ENCODE assay signal across 8 cellular contexts in the genomic region with DNA sequence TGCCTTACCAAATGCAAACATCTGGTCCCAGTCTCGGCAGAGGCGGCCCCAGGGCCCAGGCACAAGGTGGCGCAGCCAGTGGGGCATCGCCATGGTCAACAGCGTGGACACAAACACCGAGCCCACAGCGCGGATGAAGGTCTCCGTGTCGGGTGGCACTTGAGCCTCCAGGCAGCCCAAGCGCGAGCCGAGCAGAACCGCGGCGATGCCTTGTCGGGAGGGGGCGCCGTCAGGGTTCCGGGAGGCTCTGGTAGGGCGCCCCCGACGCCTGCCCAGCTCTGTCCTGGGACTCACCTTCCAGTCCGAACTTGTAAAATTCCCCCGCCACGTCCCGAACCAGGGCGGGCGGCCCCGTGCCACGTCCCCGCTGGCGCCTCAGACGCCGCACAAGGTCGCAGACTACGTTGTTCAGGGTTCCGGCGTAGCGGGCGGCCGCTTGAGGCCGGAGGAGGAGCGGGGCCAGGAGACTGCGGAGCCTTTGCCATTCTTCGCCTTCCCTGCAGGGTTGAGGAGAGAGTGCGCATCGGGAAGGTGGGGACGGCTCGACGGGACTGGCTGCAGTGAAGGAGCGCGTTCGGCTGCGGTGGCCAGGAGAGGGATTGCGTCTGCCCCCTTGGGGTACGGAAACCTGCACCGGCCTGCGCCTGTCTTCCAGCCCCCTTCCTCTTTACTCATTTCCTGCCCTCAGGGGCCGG. TPM values are rescaled to one million over a fixed set of nuclear protein-coding genes. Genes with fewer than 3 reads are reported as not detected.
A peak's percentile ranks its signal among the peaks of the same experiment; 100 is the strongest.
DNase-seq lines count a peak whose midpoint lies in the region; ATAC-seq and TF ChIP-seq lines count a peak whose summit lies in the region.

No MANE protein-coding gene starts in this region.

- H3K27me3 ChIP-seq in left lung = peaks cover 24 to 55% of the 10 kb centered on the region in 2 donors

- H3K4me1 ChIP-seq in left lung = peaks cover 23 to 32% of the 10 kb centered on the region in 2 donors

- ATAC-seq in HG03064 (IDR thresholded peaks at IDR 0.05; ENCODE audit: low read depth, unreplicated experiment) (peak; percentile 57), left lung (peak; percentile 60)
- peak; percentile 65 for ATAC-seq in stimulated activated naive CD8-positive, alpha-beta T cell treated with anti-CD3 and anti-CD28 coated beads, Interleukin-15, Interleukin-2, amounts not matched to agents 100 U/mL and 50 U/mL, for 24 hours

- DNase-seq in NCI-H82 (lab: John Stamatoyannopoulos, UW) (peak; percentile 58), NCI-H82 treated with DMSO at 0.1 percent for 48 hours (lab: John Stamatoyannopoulos, UW; ENCODE audit: unreplicated experiment) (no peak), T-helper 2 cell (peak in 3 of 5 experiments; percentile 31 to 51 (median 47)), T47D (ENCODE audit: low read depth in 1 of 2, low spot score in 1 of 2) (peak; percentile 55 to 63), left lung (peak in 1 of 2 donors; percentile 86), occipital lobe (lab: John Stamatoyannopoulos, UW) (no peak)
- DNase-seq in stimulated activated naive CD8-positive, alpha-beta T cell treated with anti-CD3 and anti-CD28 coated beads, Interleukin-15, Interleukin-2, amounts not matched to agents 100 U/mL and 50 U/mL, for 24 hours = peak; percentile 74

- no peak overlapping the region for H3K27ac ChIP-seq in left lung

- in situ Hi-C loops in T47D (cut with HindIII; ENCODE audit: low pct_unique_long_range_greater_than_20kb, low sequenced_read_pairs) = no loop called here

- H3K4me3 ChIP-seq in left lung = peak overlapping the region; percentile 38 to 45

- TF ChIP-seq CTCF in left lung (IDR thresholded peaks at IDR 0.05) = peak in 1 of 2 donors; percentile 15

- intact Hi-C loops in left lung (cut with DNase I) = no loop called here

- peaks cover 0 to 22% of the 10 kb centered on the region in 2 donors for H3K36me3 ChIP-seq in left lung

- H3K9me3 ChIP-seq in left lung = no peaks in the 10 kb centered on the region

RNA-seq across cellular contexts. Expression of a gene that starts 1.7 kb away (rescaled TPM):
- total RNA-seq in left lung (1 to 10 TPM; 1.5 to 4.7 TPM), occipital lobe (not detected)

RNA-seq across cellular contexts. Expression of a gene that starts 6.8 kb away (rescaled TPM):
- total RNA-seq in left lung (10 to 100 TPM; 17.3 to 39.2 TPM), occipital lobe (0.94 TPM)

RNA-seq across cellular contexts. Expression of a gene that starts 7.3 kb away (rescaled TPM):
- 1 to 10 TPM; 6.2 to 6.3 TPM for total RNA-seq in left lung
- 2.2 TPM for total RNA-seq in occipital lobe

RNA-seq across cellular contexts. Expression of a gene that starts 10.2 kb away (rescaled TPM):
- 10 to 100 TPM; 17.4 to 22.4 TPM for total RNA-seq in left lung
- total RNA-seq in occipital lobe = 15.9 TPM

RNA-seq across cellular contexts. Expression of a gene that starts 13.0 kb away (rescaled TPM):
- 100 to 1,000 TPM in 1 of 2 donors, 10 to 100 TPM in 1; 80.1 to 130 TPM for total RNA-seq in left lung
- total RNA-seq in occipital lobe = 59.0 TPM

Comparison
In these comparisons a context has a peak if more than half of its experiments do, and no peak if none do; other contexts are left out.
1. DNase-seq: peak in NCI-H82 (single experiment), T-helper 2 cell (3 of 5), T47D (2 of 2) and stimulated activated naive CD8-positive, alpha-beta T cell treated with anti-CD3 and anti-CD28 coated beads, Interleukin-15, Interleukin-2, amounts not matched to agents 100 U/mL and 50 U/mL, for 24 hours (single experiment); none in NCI-H82 treated with DMSO at 0.1 percent for 48 hours (single experiment) and occipital lobe (single experiment).
2. Peak in every context shown above with its lines, with median percentiles within 50 percentile points of each other: ATAC-seq.